In the genomic region with DNA sequence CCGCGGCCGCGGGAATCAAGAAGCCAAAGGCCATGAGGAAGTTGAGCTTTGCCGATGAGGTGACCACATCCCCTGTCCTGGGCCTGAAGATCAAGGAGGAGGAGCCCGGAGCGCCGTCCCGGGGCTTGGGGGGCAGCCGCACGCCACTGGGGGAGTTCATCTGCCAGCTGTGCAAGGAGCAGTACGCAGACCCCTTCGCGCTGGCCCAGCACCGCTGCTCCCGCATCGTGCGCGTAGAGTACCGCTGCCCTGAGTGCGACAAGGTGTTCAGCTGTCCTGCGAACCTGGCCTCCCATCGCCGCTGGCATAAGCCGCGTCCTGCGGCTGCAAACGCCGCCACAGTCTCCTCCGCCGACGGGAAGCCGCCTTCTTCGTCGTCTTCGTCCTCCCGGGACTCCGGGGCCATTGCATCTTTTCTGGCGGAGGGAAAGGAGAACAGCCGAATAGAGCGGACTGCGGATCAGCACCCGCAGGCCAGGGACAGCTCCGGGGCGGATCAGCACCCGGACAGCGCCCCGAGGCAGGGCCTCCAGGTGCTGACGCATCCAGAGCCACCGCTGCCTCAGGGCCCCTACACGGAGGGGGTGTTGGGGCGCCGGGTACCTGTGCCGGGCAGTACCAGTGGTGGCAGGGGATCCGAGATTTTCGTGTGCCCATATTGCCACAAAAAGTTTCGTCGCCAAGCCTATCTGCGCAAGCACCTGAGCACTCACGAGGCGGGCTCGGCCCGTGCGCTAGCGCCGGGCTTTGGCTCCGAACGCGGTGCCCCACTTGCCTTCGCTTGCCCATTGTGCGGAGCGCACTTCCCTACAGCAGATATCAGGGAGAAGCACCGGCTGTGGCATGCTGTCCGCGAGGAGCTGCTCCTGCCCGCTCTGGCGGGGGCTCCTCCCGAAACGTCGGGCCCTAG, we compare ENCODE assay signal across 1 cellular context.
A peak's percentile ranks its signal among the peaks of the same experiment; 100 is the strongest.
TF ChIP-seq lines count a peak whose summit lies in the region.

No MANE protein-coding gene starts in this region.

TF ChIP-seq in WTC11, 78 proteins besides CTCF, POLR2A, EP300 and RAD21 (continued from another document and continues in another):
- TF ChIP-seq RORB (CRISPR knock-in tag; IDR thresholded peaks at IDR 0.05) (no peak), SMAD4 (CRISPR knock-in tag; IDR thresholded peaks at IDR 0.05) (peak; percentile 100), STAT6 (CRISPR knock-in tag; conservative IDR thresholded peaks at IDR 0.05; ENCODE audit: low read depth) (peak; percentile 98), FOXK1 (CRISPR knock-in tag; IDR thresholded peaks at IDR 0.05) (peak; percentile 100), ARID4B (CRISPR knock-in tag; IDR thresholded peaks at IDR 0.05; ENCODE audit: borderline replicate concordance) (peak; percentile 100), ESRRA (CRISPR knock-in tag; IDR thresholded peaks at IDR 0.05; ENCODE audit: borderline replicate concordance) (peak; percentile 100), ATF1 (CRISPR knock-in tag; IDR thresholded peaks at IDR 0.05) (peak; percentile 100), ZNF396 (CRISPR knock-in tag; IDR thresholded peaks at IDR 0.05; ENCODE audit: borderline replicate concordance) (peak; percentile 97; the same call in 1 of the 2 replicates), NR2C2 (CRISPR knock-in tag; IDR thresholded peaks at IDR 0.05) (peak; percentile 93), OVOL2 (CRISPR knock-in tag; IDR thresholded peaks at IDR 0.05; ENCODE audit: borderline replicate concordance) (no peak), MYBL2 (CRISPR knock-in tag; IDR thresholded peaks at IDR 0.05) (peak; percentile 99), GTF2I (CRISPR knock-in tag; conservative IDR thresholded peaks at IDR 0.05) (no peak), FOXP1 (CRISPR knock-in tag; IDR thresholded peaks at IDR 0.05; ENCODE audit: borderline replicate concordance) (peak; percentile 100), IRF2 (CRISPR knock-in tag; IDR thresholded peaks at IDR 0.05; ENCODE audit: borderline replicate concordance, low read depth) (peak; percentile 99), E2F4 (CRISPR knock-in tag; IDR thresholded peaks at IDR 0.05; ENCODE audit: borderline replicate concordance, low read depth) (peak; percentile 100), ETV6 (CRISPR knock-in tag; IDR thresholded peaks at IDR 0.05) (peak; percentile 100), SMAD3 (CRISPR knock-in tag; IDR thresholded peaks at IDR 0.05; ENCODE audit: borderline replicate concordance) (peak; percentile 100)
- TF ChIP-seq, protein P1, sequence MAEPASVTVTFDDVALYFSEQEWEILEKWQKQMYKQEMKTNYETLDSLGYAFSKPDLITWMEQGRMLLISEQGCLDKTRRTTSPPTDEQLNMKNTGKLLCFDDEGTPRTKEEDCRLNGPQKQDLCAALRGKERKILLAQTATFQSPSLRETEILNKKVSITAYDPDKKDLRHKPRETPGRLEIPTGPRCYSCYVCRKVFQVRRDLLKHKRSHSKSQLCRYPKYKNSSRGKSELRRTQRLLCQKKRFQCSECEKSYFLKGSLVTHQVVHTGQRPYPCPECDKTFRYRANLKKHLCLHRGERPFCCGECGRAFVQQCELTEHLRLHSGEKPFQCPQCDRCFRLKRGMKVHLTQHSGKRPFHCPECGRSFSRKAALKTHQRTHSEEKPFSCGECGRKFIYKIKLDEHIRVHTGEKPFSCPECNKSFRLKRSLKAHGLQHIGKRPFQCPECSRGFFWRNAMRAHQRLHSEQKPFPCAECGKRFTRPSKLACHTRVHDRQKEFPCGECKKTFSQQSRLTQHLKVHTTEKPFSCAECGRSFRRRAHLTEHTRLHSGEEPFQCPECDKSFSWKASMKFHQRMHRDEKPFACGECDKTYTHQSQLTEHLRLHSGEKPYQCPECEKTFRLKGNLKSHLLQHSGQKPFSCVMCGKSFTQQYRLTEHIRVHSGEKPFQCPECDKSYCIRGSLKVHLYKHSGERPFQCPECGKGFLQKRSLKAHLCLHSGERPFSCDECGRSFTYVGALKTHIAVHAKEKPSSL (CRISPR knock-in tag; conservative IDR thresholded peaks at IDR 0.05): no peak
- TF ChIP-seq, protein P2, sequence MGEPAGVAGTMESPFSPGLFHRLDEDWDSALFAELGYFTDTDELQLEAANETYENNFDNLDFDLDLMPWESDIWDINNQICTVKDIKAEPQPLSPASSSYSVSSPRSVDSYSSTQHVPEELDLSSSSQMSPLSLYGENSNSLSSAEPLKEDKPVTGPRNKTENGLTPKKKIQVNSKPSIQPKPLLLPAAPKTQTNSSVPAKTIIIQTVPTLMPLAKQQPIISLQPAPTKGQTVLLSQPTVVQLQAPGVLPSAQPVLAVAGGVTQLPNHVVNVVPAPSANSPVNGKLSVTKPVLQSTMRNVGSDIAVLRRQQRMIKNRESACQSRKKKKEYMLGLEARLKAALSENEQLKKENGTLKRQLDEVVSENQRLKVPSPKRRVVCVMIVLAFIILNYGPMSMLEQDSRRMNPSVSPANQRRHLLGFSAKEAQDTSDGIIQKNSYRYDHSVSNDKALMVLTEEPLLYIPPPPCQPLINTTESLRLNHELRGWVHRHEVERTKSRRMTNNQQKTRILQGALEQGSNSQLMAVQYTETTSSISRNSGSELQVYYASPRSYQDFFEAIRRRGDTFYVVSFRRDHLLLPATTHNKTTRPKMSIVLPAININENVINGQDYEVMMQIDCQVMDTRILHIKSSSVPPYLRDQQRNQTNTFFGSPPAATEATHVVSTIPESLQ (CRISPR knock-in tag; IDR thresholded peaks at IDR 0.05): peak; percentile 98
- TF ChIP-seq, protein P3, sequence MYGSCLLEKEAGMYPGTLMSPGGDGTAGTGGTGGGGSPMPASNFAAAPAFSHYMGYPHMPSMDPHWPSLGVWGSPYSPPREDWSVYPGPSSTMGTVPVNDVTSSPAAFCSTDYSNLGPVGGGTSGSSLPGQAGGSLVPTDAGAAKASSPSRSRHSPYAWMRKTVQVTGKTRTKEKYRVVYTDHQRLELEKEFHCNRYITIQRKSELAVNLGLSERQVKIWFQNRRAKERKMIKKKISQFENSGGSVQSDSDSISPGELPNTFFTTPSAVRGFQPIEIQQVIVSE (CRISPR knock-in tag; IDR thresholded peaks at IDR 0.05; ENCODE audit: borderline replicate concordance): no peak
- TF ChIP-seq, protein P4, sequence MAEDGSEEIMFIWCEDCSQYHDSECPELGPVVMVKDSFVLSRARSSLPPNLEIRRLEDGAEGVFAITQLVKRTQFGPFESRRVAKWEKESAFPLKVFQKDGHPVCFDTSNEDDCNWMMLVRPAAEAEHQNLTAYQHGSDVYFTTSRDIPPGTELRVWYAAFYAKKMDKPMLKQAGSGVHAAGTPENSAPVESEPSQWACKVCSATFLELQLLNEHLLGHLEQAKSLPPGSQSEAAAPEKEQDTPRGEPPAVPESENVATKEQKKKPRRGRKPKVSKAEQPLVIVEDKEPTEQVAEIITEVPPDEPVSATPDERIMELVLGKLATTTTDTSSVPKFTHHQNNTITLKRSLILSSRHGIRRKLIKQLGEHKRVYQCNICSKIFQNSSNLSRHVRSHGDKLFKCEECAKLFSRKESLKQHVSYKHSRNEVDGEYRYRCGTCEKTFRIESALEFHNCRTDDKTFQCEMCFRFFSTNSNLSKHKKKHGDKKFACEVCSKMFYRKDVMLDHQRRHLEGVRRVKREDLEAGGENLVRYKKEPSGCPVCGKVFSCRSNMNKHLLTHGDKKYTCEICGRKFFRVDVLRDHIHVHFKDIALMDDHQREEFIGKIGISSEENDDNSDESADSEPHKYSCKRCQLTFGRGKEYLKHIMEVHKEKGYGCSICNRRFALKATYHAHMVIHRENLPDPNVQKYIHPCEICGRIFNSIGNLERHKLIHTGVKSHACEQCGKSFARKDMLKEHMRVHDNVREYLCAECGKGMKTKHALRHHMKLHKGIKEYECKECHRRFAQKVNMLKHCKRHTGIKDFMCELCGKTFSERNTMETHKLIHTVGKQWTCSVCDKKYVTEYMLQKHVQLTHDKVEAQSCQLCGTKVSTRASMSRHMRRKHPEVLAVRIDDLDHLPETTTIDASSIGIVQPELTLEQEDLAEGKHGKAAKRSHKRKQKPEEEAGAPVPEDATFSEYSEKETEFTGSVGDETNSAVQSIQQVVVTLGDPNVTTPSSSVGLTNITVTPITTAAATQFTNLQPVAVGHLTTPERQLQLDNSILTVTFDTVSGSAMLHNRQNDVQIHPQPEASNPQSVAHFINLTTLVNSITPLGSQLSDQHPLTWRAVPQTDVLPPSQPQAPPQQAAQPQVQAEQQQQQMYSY (CRISPR knock-in tag; IDR thresholded peaks at IDR 0.05): peak; percentile 88
- TF ChIP-seq, protein P5, sequence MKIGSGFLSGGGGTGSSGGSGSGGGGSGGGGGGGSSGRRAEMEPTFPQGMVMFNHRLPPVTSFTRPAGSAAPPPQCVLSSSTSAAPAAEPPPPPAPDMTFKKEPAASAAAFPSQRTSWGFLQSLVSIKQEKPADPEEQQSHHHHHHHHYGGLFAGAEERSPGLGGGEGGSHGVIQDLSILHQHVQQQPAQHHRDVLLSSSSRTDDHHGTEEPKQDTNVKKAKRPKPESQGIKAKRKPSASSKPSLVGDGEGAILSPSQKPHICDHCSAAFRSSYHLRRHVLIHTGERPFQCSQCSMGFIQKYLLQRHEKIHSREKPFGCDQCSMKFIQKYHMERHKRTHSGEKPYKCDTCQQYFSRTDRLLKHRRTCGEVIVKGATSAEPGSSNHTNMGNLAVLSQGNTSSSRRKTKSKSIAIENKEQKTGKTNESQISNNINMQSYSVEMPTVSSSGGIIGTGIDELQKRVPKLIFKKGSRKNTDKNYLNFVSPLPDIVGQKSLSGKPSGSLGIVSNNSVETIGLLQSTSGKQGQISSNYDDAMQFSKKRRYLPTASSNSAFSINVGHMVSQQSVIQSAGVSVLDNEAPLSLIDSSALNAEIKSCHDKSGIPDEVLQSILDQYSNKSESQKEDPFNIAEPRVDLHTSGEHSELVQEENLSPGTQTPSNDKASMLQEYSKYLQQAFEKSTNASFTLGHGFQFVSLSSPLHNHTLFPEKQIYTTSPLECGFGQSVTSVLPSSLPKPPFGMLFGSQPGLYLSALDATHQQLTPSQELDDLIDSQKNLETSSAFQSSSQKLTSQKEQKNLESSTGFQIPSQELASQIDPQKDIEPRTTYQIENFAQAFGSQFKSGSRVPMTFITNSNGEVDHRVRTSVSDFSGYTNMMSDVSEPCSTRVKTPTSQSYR (CRISPR knock-in tag; IDR thresholded peaks at IDR 0.05): peak; percentile 100
- TF ChIP-seq, protein P6, sequence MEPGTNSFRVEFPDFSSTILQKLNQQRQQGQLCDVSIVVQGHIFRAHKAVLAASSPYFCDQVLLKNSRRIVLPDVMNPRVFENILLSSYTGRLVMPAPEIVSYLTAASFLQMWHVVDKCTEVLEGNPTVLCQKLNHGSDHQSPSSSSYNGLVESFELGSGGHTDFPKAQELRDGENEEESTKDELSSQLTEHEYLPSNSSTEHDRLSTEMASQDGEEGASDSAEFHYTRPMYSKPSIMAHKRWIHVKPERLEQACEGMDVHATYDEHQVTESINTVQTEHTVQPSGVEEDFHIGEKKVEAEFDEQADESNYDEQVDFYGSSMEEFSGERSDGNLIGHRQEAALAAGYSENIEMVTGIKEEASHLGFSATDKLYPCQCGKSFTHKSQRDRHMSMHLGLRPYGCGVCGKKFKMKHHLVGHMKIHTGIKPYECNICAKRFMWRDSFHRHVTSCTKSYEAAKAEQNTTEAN (CRISPR knock-in tag; IDR thresholded peaks at IDR 0.05): peak; percentile 99
